Comparison of ENCODE assay signal across 8 cellular contexts in the genomic region with DNA sequence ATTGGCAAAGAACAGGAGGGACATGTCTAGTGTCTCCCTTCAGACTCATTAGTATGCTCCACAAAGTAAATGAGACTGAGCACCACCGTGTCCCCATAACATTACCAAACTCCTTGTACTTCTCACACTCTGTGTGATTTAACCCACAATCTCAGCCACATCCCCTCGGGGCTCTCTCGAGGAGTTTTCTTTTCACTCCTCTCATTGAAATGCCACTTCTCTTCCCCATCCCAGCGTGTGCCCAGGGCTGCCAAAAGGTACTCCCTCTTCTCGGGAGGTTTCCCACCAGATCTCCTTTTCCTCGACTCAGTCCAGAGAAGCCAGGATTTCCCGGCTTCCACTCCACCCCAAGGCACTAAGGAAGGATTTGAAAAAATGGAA. TPM values are rescaled to one million over a fixed set of nuclear protein-coding genes. Genes with fewer than 3 reads are reported as not detected.
DNase-seq lines count a peak whose midpoint lies in the region; TF ChIP-seq lines count a peak whose summit lies in the region.

No MANE protein-coding gene starts in this region.

- H3K4me2 ChIP-seq in SU-DHL-6 (ENCODE audit: low read depth, low read length, poor library complexity, severe bottlenecking): peak overlapping the region; percentile 63
- H3K4me2 ChIP-seq in neural progenitor cell: peak overlapping the region; percentile 98

- H3K79me2 ChIP-seq in SU-DHL-6 (ENCODE audit: insufficient read depth, low read length) (no peaks in the 10 kb centered on the region), neural progenitor cell (ENCODE audit: low read depth) (peaks cover 54% of the 10 kb centered on the region)

- no peaks in the 10 kb centered on the region for H3K9me3 Mint-ChIP-seq in activated CD4-positive, alpha-beta T cell treated with anti-CD3 and anti-CD28 coated beads, Interleukin-2, amount 10 ng/mL, durations not matched to agents 24 days and 14 days
- H3K9me3 Mint-ChIP-seq in neural progenitor cell: no peaks in the 10 kb centered on the region

- H4K20me1 ChIP-seq in SU-DHL-6 (ENCODE audit: low read depth, low read length) (no peaks in the 10 kb centered on the region), neural progenitor cell (ENCODE audit: low read depth) (peaks cover 46% of the 10 kb centered on the region)

- peaks cover 17% of the 10 kb centered on the region for H3K4me1 Mint-ChIP-seq in activated CD4-positive, alpha-beta T cell treated with anti-CD3 and anti-CD28 coated beads, Interleukin-2, amount 10 ng/mL, durations not matched to agents 24 days and 14 days
- H3K4me1 Mint-ChIP-seq in neural progenitor cell: peaks cover 41% of the 10 kb centered on the region

- peaks cover 44% of the 10 kb centered on the region for H3K27me3 Mint-ChIP-seq in activated CD4-positive, alpha-beta T cell treated with anti-CD3 and anti-CD28 coated beads, Interleukin-2, amount 10 ng/mL, durations not matched to agents 24 days and 14 days
- H3K27me3 Mint-ChIP-seq in neural progenitor cell (ENCODE audit: insufficient read depth, low read depth): no peaks in the 10 kb centered on the region

- H3K27ac Mint-ChIP-seq in activated CD4-positive, alpha-beta T cell treated with anti-CD3 and anti-CD28 coated beads, Interleukin-2, amount 10 ng/mL, durations not matched to agents 24 days and 14 days: peak overlapping the region; percentile 70
- H3K27ac Mint-ChIP-seq in neural progenitor cell: peak overlapping the region; percentile 92

- H3K27ac ChIP-seq in SU-DHL-6 (ENCODE audit: low read depth, low read length): no peak overlapping the region
- peak overlapping the region; percentile 76 for H3K27ac ChIP-seq in epithelial cell of prostate
- peak overlapping the region; percentile 94 for H3K27ac ChIP-seq in neural progenitor cell

- peaks cover 27% of the 10 kb centered on the region for H3K4me1 ChIP-seq in neural progenitor cell

- H3K4me3 ChIP-seq in SU-DHL-6 (ENCODE audit: insufficient read depth, low read length, poor library complexity, severe bottlenecking): peak overlapping the region; percentile 68
- H3K4me3 ChIP-seq in neural progenitor cell: peak overlapping the region; percentile 72

- H3F3A ChIP-seq in SU-DHL-6 (ENCODE audit: insufficient read depth) (peaks cover 11% of the 10 kb centered on the region), neural progenitor cell (ENCODE audit: low read depth) (peaks cover 26% of the 10 kb centered on the region)

- H2AFZ ChIP-seq in SU-DHL-6 (ENCODE audit: low read depth, low read length, severe bottlenecking) (peak overlapping the region; percentile 52), neural progenitor cell (replicated peaks) (peak overlapping the region; percentile 70)

- no peaks in the 10 kb centered on the region for H3K36me3 Mint-ChIP-seq in activated CD4-positive, alpha-beta T cell treated with anti-CD3 and anti-CD28 coated beads, Interleukin-2, amount 10 ng/mL, durations not matched to agents 24 days and 14 days (ENCODE audit: low read depth)
- peaks cover 8% of the 10 kb centered on the region for H3K36me3 Mint-ChIP-seq in neural progenitor cell

- intact Hi-C loops in activated CD4-positive, alpha-beta T cell treated with anti-CD3 and anti-CD28 coated beads, Interleukin-2, amount 10 ng/mL, durations not matched to agents 24 days and 14 days (cut with micrococcal nuclease): loop anchor here (5.0 to 10.0 kb wide), 2 partner anchors 47 to 95 kb away; no protein-coding TSS in a partner anchor

- H3K9me3 ChIP-seq in SU-DHL-6 (ENCODE audit: insufficient read depth, low read length): no peaks in the 10 kb centered on the region
- no peaks in the 10 kb centered on the region for H3K9me3 ChIP-seq in neural progenitor cell (ENCODE audit: low read depth)

- peak; percentile 62 for DNase-seq in activated CD4-positive, alpha-beta T cell treated with anti-CD3 and anti-CD28 coated beads, Interleukin-2, amount 10 ng/mL, durations not matched to agents 24 days and 14 days
- no peak for DNase-seq in activated CD4-positive, alpha-beta T cell treated with anti-CD3 and anti-CD28 coated beads for 1 hour
- DNase-seq in epithelial cell of prostate (ENCODE audit: low read depth, low spot score) (no peak), neural progenitor cell (ENCODE audit: low spot score) (peak; percentile 55), NCI-H82 (lab: John Stamatoyannopoulos, UW) (no peak), NCI-H1105 treated with DMSO at 0.1 percent for 48 hours (lab: John Stamatoyannopoulos, UW) (no peak), SHP77 (lab: John Stamatoyannopoulos, UW) (no peak)

- H3K36me3 ChIP-seq in SU-DHL-6 (ENCODE audit: low read length): no peaks in the 10 kb centered on the region
- no peaks in the 10 kb centered on the region for H3K36me3 ChIP-seq in neural progenitor cell

- H3K4me3 Mint-ChIP-seq in activated CD4-positive, alpha-beta T cell treated with anti-CD3 and anti-CD28 coated beads, Interleukin-2, amount 10 ng/mL, durations not matched to agents 24 days and 14 days: peak overlapping the region; percentile 85
- peak overlapping the region; percentile 96 for H3K4me3 Mint-ChIP-seq in neural progenitor cell

- H3K9ac ChIP-seq in SU-DHL-6 (ENCODE audit: low read length): peak overlapping the region; percentile 59
- peak overlapping the region; percentile 58 for H3K9ac ChIP-seq in neural progenitor cell

- TF ChIP-seq CTCF in SU-DHL-6 (IDR thresholded peaks at IDR 0.05; ENCODE audit: insufficient read depth, low read length, poor library complexity, severe bottlenecking): no peak
- TF ChIP-seq CTCF in neural progenitor cell (IDR thresholded peaks at IDR 0.05): no peak

- H3K9me2 ChIP-seq in SU-DHL-6 (replicated peaks; ENCODE audit: insufficient read depth, low read length): no peaks in the 10 kb centered on the region

- H3K27me3 ChIP-seq in SU-DHL-6 (ENCODE audit: low read length) (no peaks in the 10 kb centered on the region), neural progenitor cell (no peaks in the 10 kb centered on the region)

RNA-seq across cellular contexts. Expression of a gene that starts 1.1 kb away (rescaled TPM):
- total RNA-seq in activated CD4-positive, alpha-beta T cell treated with anti-CD3 and anti-CD28 coated beads, Interleukin-2, amount 10 ng/mL, durations not matched to agents 24 days and 14 days: 3.6 and 3.9 TPM in 2 replicates
- 163 and 206 TPM in 2 replicates for total RNA-seq in neural progenitor cell (ENCODE audit: low replicate concordance)

Comparison
In these comparisons a context has a peak if more than half of its experiments do, and no peak if none do; other contexts are left out.
1. DNase-seq: peak in activated CD4-positive, alpha-beta T cell treated with anti-CD3 and anti-CD28 coated beads, Interleukin-2, amount 10 ng/mL, durations not matched to agents 24 days and 14 days (single experiment) and neural progenitor cell (single experiment); none in activated CD4-positive, alpha-beta T cell treated with anti-CD3 and anti-CD28 coated beads for 1 hour (single experiment), epithelial cell of prostate (single experiment), NCI-H82 (single experiment), NCI-H1105 treated with DMSO at 0.1 percent for 48 hours (single experiment) and SHP77 (0 of 2).
2. RNA of a gene that starts 1.1 kb away (total RNA-seq): 163 to 206 TPM in neural progenitor cell; 3.6 to 3.9 TPM in activated CD4-positive, alpha-beta T cell treated with anti-CD3 and anti-CD28 coated beads, Interleukin-2, amount 10 ng/mL, durations not matched to agents 24 days and 14 days; every median in the first group is over 10 times any median in the second.